9 cellular contexts compared by ENCODE assay signal in genomic region chr5:159331099-159331973, GRCh38. TPM values are rescaled to one million over a fixed set of nuclear protein-coding genes. Genes with fewer than 3 reads are reported as not detected.
DNase-seq lines count a peak whose midpoint lies in the region; ATAC-seq and TF ChIP-seq lines count a peak whose summit lies in the region.
"Had no signal": no experiment of that assay in that cellular context is flagged by ENCODE, and none has a peak within 500 bp of the region (broad histone marks: within the 10 kb centered on the region; RNA-seq: fewer than 3 reads in every experiment).

No MANE protein-coding gene starts in this region.

- peak overlapping the region; percentile 76 for H3K4me3 Mint-ChIP-seq in Calu3 (ENCODE audit: low read depth, unreplicated experiment)

- no peaks in the 10 kb centered on the region for H3K9me3 Mint-ChIP-seq in Calu3 (ENCODE audit: low read depth, unreplicated experiment)

- no peak overlapping the region for H3K27ac Mint-ChIP-seq in Calu3 (ENCODE audit: unreplicated experiment)

- ATAC-seq in GM21390 (IDR thresholded peaks at IDR 0.05; ENCODE audit: unreplicated experiment), result peak; percentile 64
- ATAC-seq in GM18520 (IDR thresholded peaks at IDR 0.05; ENCODE audit: unreplicated experiment), result no peak

- no peaks in the 10 kb centered on the region for H3K27me3 ChIP-seq in WERI-Rb-1 (ENCODE audit: insufficient read depth, low read depth, severe bottlenecking)
- no peaks in the 10 kb centered on the region for H3K27me3 ChIP-seq in mammary epithelial cell (ENCODE audit: insufficient read depth, low read length)
- H3K27me3 ChIP-seq in kidney epithelial cell (ENCODE audit: control insufficient read depth, insufficient read depth, low read length), result no peaks in the 10 kb centered on the region

- peaks cover 11% of the 10 kb centered on the region for H3K4me1 Mint-ChIP-seq in Calu3 (ENCODE audit: low read depth, unreplicated experiment)

- H3K4me1 ChIP-seq in mammary epithelial cell (ENCODE audit: insufficient read depth, low read length), result peaks cover 9% of the 10 kb centered on the region

- TF ChIP-seq CTCF in Calu3 (IDR thresholded peaks at IDR 0.05; ENCODE audit: unreplicated experiment), result peak; percentile 94
- TF ChIP-seq CTCF in WERI-Rb-1 (IDR thresholded peaks at IDR 0.05; ENCODE audit: low read depth, low read length), result peak; percentile 89
- TF ChIP-seq CTCF in mammary epithelial cell (conservative IDR thresholded peaks at IDR 0.05 in 1 of 2, IDR thresholded peaks at IDR 0.05 in 1 of 2; ENCODE audit: extremely low read depth in 1 of 2, insufficient read depth in 1 of 2, low read depth in 1 of 2, low read length in 2 of 2), result peak; percentile 56 to 83
- peak; percentile 92 for TF ChIP-seq CTCF in kidney epithelial cell (IDR thresholded peaks at IDR 0.05; ENCODE audit: insufficient read depth, low read length, poor library complexity, severe bottlenecking)

- peak overlapping the region; percentile 93 for H2AFZ ChIP-seq in mammary epithelial cell (ENCODE audit: low read depth, low read length)

- in situ Hi-C loops in KBM-7 (cut with MboI; ENCODE audit: low pct_unique_long_range_greater_than_20kb, low sequenced_read_pairs) (no loop called here), mammary epithelial cell (cut with MboI; ENCODE audit: low sequenced_read_pairs in 2 of 2) (loop anchor here in 1 of 2 donors (25.0 kb wide), 1 partner anchor 656 kb away; no protein-coding TSS in a partner anchor)

- peak overlapping the region; percentile 89 for H3K4me2 ChIP-seq in mammary epithelial cell (ENCODE audit: insufficient read depth, low read depth, low read length)

- CTCF ChIA-PET in Calu3 (lab: Charles Lee) (interaction anchor here (0.9 to 1.1 kb wide), 2 partner anchors 120 to 656 kb away, joined by 3 to 5 read pairs; no protein-coding TSS in a partner anchor), mammary epithelial cell (lab: Charles Lee; ENCODE audit: low non-redundant PET) (interaction anchor here (0.7 kb wide), 1 partner anchor 105 kb away, joined by 8 read pairs; no protein-coding TSS in a partner anchor)

- H3K4me3 ChIP-seq in WERI-Rb-1 (ENCODE audit: low read depth, low read length) (peak overlapping the region; percentile 55), mammary epithelial cell (replicated peaks in 1 of 3; ENCODE audit: insufficient read depth in 1 of 3, low read depth in 2 of 3, low read length in 3 of 3) (peak overlapping the region; percentile 37 to 56 (median 45)), kidney epithelial cell (ENCODE audit: low read depth, low read length) (peak overlapping the region; percentile 42)

- peaks cover 100% of the 10 kb centered on the region for H3K27me3 Mint-ChIP-seq in Calu3 (ENCODE audit: unreplicated experiment)

- H3K9me3 ChIP-seq in WERI-Rb-1 (ENCODE audit: severe bottlenecking) (no peaks in the 10 kb centered on the region), mammary epithelial cell (replicated peaks; ENCODE audit: insufficient read depth, low read length) (no peaks in the 10 kb centered on the region)

- H3K27ac ChIP-seq in WERI-Rb-1 (peak overlapping the region; percentile 66), mammary epithelial cell (ENCODE audit: insufficient read depth, low read depth, low read length) (no peak overlapping the region)

- H3K36me3 ChIP-seq in WERI-Rb-1 (no peaks in the 10 kb centered on the region), mammary epithelial cell (ENCODE audit: insufficient read depth, low read length) (no peaks in the 10 kb centered on the region), kidney epithelial cell (ENCODE audit: control insufficient read depth, insufficient read depth, low read length) (no peaks in the 10 kb centered on the region)

- H3K79me2 ChIP-seq in mammary epithelial cell (ENCODE audit: insufficient read depth, low read length), result no peaks in the 10 kb centered on the region

- intact Hi-C loops in Calu3 (cut with micrococcal nuclease; ENCODE audit: unreplicated experiment), result loop anchor here (5.0 to 10.0 kb wide), 2 partner anchors 583 to 656 kb away; partner anchors contain the start of gene ADRA1B
- intact Hi-C loops in mammary epithelial cell (cut with micrococcal nuclease), result loop anchor here (1.0 to 10.0 kb wide), 7 partner anchors 109 to 656 kb away; partner anchors contain the start of gene ADRA1B

- WGBS in mammary epithelial cell (ENCODE audit: low coverage, missing lambda C conversion rate), result 11% methylated on average over 23 of the region's 50 CpGs

- peak; percentile 77 for DNase-seq in Calu3
- peak; percentile 61 for DNase-seq in KBM-7
- peak; percentile 86 for DNase-seq in WERI-Rb-1
- DNase-seq in mammary epithelial cell, result no peak
- no peak for DNase-seq in kidney epithelial cell (ENCODE audit: low read depth)
- DNase-seq in stimulated activated CD4-positive, alpha-beta T cell treated with anti-CD3 and anti-CD28 coated beads, Interleukin-2, amount 100 ng/mL, for 24 hours, result peak; percentile 81 to 84

- H3K9ac ChIP-seq in mammary epithelial cell (ENCODE audit: insufficient read depth, low read length), result no peak overlapping the region

- H4K20me1 ChIP-seq in mammary epithelial cell (ENCODE audit: insufficient read depth, low read length), result no peaks in the 10 kb centered on the region

- dilution Hi-C loops in mammary epithelial cell (cut with HindIII; ENCODE audit: low sequenced_read_pairs), result no loop called here

- BruUV-seq in Calu3 (replicated peaks; lab: Mats Ljungman, UMichigan) (no TSS peak), mammary epithelial cell (replicated peaks; lab: Mats Ljungman, UMichigan) (no TSS peak)

- peaks cover 7% of the 10 kb centered on the region for H3K36me3 Mint-ChIP-seq in Calu3 (ENCODE audit: insufficient read depth, unreplicated experiment)

RNA-seq across cellular contexts. Expression of gene IL12B, which starts 1.0 kb away (rescaled TPM):
- total RNA-seq in Calu3 (2022) (not detected in 2 replicates), mammary epithelial cell (not detected), kidney epithelial cell (not detected in 2 replicates)
- polyA plus RNA-seq in mammary epithelial cell, result not detected
- polyA minus RNA-seq in mammary epithelial cell, result not detected
- total RNA-seq: dermis microvascular lymphatic vessel endothelial cell had no signal

Comparison
In these comparisons a context has a peak if more than half of its experiments do, and no peak if none do; other contexts are left out.
1. DNase-seq: peak in Calu3 (single experiment), KBM-7 (single experiment), WERI-Rb-1 (single experiment) and stimulated activated CD4-positive, alpha-beta T cell treated with anti-CD3 and anti-CD28 coated beads, Interleukin-2, amount 100 ng/mL, for 24 hours (2 of 2); none in mammary epithelial cell (single experiment) and kidney epithelial cell (single experiment).
2. Peak in every context shown above with its lines, with median percentiles within 50 percentile points of each other: CTCF ChIP-seq and H3K4me3 ChIP-seq.